25 cellular contexts compared by ENCODE assay signal in the genomic region with DNA sequence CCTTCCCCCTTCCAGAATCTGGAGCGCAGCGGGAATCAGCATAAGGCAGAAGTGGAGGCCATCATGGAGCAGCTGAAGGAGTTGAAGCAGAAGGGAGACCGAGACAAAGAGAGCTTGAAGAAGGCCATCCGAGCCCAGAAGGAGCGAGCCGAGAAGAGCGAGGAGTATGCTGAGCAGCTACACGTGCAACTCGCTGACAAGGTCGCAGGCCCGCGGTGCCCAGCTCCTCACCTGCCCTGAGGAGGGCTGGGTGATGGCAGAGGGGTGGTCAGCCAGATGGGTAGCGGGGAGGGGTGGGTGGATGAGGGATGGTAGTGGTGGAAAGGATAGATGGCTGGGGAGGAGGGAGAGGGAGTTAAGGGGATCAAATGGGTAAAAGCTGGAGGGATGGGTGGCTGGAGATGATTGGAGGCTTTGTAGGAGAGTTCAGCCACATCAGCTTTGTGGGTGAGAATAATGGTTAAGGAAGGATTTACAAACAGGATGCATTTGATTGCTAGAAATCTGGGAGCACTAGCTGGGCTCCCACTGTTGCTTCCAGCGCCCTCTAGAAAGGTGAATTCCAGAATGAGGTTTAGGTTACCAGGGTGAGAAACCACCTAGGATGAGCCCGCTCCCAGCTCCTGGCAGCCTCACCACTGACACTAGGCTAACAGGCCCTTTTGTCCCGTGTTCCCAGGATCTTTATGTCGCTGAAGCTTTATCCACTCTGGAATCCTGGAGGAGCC.
"Had no signal": no experiment of that assay in that cellular context is flagged by ENCODE, and none has a peak within 500 bp of the region (broad histone marks: within the 10 kb centered on the region; RNA-seq: fewer than 3 reads in every experiment).

No MANE protein-coding gene starts in this region.

- ATAC-seq: esophagus mucosa, left ventricle myocardium superior, SK-N-SH treated with all-trans-retinoic acid at 6 μM for 48 hours had no signal

- H3K4me3 Mint-ChIP-seq: activated T-cell treated with anti-CD3 and anti-CD28 coated beads, Interleukin-2, amount 50 U/mL, for 24 hours; natural killer cell treated with Interleukin-12 subunit alpha and Interleukin-12 subunit beta and Interleukin-15 and Interleukin-18, amount 100 ng/mL, for 72 hours; stimulated activated naive CD8-positive, alpha-beta T cell treated with anti-CD3 and anti-CD28 coated beads, Interleukin-15, Interleukin-2, amounts not matched to agents 100 ng/mL and 50 ng/mL, for 24 hours had no signal

- H3K4me3 ChIP-seq: hepatocyte, sigmoid colon, smooth muscle cell, tibial artery had no signal

- H3K27me3 ChIP-seq: hepatocyte, sigmoid colon, tibial artery had no signal

- H3K27me3 Mint-ChIP-seq: activated T-cell treated with anti-CD3 and anti-CD28 coated beads, Interleukin-2, amount 50 U/mL, for 24 hours; natural killer cell treated with Interleukin-12 subunit alpha and Interleukin-12 subunit beta and Interleukin-15 and Interleukin-18, amount 100 ng/mL, for 72 hours; stimulated activated naive CD8-positive, alpha-beta T cell treated with anti-CD3 and anti-CD28 coated beads, Interleukin-15, Interleukin-2, amounts not matched to agents 100 ng/mL and 50 ng/mL, for 24 hours had no signal

- H3K4me1 ChIP-seq: sigmoid colon, tibial artery had no signal

- H3K27ac ChIP-seq: hepatocyte, sigmoid colon, tibial artery, WERI-Rb-1 had no signal

- DNase-seq: activated CD4-positive, alpha-beta T cell treated with anti-CD3 and anti-CD28 coated beads for 1 hour; activated CD4-positive, alpha-beta T cell treated with anti-CD3 and anti-CD28 coated beads, Interleukin-2, amount 50 U/mL, for 4 hours; activated CD8-positive, alpha-beta memory T cell treated with anti-CD3 and anti-CD28 coated beads for 24 hours; activated CD8-positive, alpha-beta memory T cell treated with anti-CD3 and anti-CD28 coated beads, Interleukin-2, amount 50 U/mL, for 4 hours; activated naive CD4-positive, alpha-beta T cell treated with Interleukin-2 at 50 U/mL for 16 hours; activated T-cell treated with anti-CD3 and anti-CD28 coated beads, Interleukin-2, amount 50 U/mL, for 24 hours; amygdala; cerebellar nuclear complex; effector memory CD4-positive, alpha-beta T cell; foreskin melanocyte; left ventricle myocardium superior; occipital lobe; posterior cingulate gyrus; retina; sigmoid colon; stimulated activated CD4-positive, alpha-beta T cell treated with anti-CD3 and anti-CD28 coated beads, Interleukin-15, amount 100 ng/mL, for 24 hours; stimulated activated CD8-positive, alpha-beta memory T cell treated with anti-CD3 and anti-CD28 coated beads, Interleukin-4, amount 100 ng/mL, for 48 hours; tibial artery; WERI-Rb-1 had no signal

- H3K9me3 ChIP-seq: sigmoid colon, tibial artery had no signal

- H3K9me3 Mint-ChIP-seq: activated T-cell treated with anti-CD3 and anti-CD28 coated beads, Interleukin-2, amount 50 U/mL, for 24 hours; natural killer cell treated with Interleukin-12 subunit alpha and Interleukin-12 subunit beta and Interleukin-15 and Interleukin-18, amount 100 ng/mL, for 72 hours; stimulated activated naive CD8-positive, alpha-beta T cell treated with anti-CD3 and anti-CD28 coated beads, Interleukin-15, Interleukin-2, amounts not matched to agents 100 ng/mL and 50 ng/mL, for 24 hours had no signal

- H3K27ac Mint-ChIP-seq: natural killer cell treated with Interleukin-12 subunit alpha and Interleukin-12 subunit beta and Interleukin-15 and Interleukin-18, amount 100 ng/mL, for 72 hours; stimulated activated naive CD8-positive, alpha-beta T cell treated with anti-CD3 and anti-CD28 coated beads, Interleukin-15, Interleukin-2, amounts not matched to agents 100 ng/mL and 50 ng/mL, for 24 hours had no signal

- H3K4me2 ChIP-seq: hepatocyte, smooth muscle cell had no signal
